ENCODE assay signal across 2 cellular contexts in the genomic region with DNA sequence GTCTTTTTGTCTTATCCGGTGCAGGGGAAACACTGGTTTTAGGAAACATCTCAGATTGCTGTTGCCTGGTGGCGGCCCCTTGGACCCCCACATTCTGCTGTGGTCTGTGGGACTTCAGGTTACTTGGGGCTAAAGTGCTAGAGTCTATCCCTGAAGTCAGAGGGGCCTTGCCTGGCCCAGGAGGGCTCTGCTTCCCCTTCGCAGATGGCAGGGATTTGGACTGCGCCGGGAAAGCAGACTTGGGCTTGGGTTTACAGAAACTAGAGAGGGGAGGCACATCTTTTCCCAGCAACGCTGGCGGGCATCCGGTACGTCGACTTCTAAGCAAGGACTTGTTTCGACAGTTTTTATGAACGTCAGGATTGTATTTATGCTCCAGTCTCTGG.
TF ChIP-seq lines count a peak whose summit lies in the region.

No MANE protein-coding gene starts in this region.

TF ChIP-seq in WTC11, 78 proteins besides CTCF, POLR2A, EP300 and RAD21:
- TF ChIP-seq TEAD4 (CRISPR knock-in tag; IDR thresholded peaks at IDR 0.05) = no peak
- TF ChIP-seq JAZF1 (CRISPR knock-in tag; IDR thresholded peaks at IDR 0.05) = no peak
- no peak for TF ChIP-seq SMAD4 (CRISPR knock-in tag; IDR thresholded peaks at IDR 0.05)
- TF ChIP-seq TCF7 (CRISPR knock-in tag; IDR thresholded peaks at IDR 0.05; ENCODE audit: low read depth) = no peak
- TF ChIP-seq, protein P1, sequence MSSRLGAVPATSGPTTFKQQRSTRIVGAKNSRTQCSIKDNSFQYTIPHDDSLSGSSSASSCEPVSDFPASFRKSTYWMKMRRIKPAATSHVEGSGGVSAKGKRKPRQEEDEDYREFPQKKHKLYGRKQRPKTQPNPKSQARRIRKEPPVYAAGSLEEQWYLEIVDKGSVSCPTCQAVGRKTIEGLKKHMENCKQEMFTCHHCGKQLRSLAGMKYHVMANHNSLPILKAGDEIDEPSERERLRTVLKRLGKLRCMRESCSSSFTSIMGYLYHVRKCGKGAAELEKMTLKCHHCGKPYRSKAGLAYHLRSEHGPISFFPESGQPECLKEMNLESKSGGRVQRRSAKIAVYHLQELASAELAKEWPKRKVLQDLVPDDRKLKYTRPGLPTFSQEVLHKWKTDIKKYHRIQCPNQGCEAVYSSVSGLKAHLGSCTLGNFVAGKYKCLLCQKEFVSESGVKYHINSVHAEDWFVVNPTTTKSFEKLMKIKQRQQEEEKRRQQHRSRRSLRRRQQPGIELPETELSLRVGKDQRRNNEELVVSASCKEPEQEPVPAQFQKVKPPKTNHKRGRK (CRISPR knock-in tag; IDR thresholded peaks at IDR 0.05; ENCODE audit: borderline replicate concordance) = no peak
- TF ChIP-seq ZNF138 (CRISPR knock-in tag; conservative IDR thresholded peaks at IDR 0.05) = no peak
- TF ChIP-seq GRHL2 (CRISPR knock-in tag; IDR thresholded peaks at IDR 0.05; ENCODE audit: insufficient replicate concordance, severe bottlenecking) = no peak
- TF ChIP-seq NR2C2 (CRISPR knock-in tag; IDR thresholded peaks at IDR 0.05) = no peak
- no peak for TF ChIP-seq ATF1 (CRISPR knock-in tag; IDR thresholded peaks at IDR 0.05)
- TF ChIP-seq TEAD1 (CRISPR knock-in tag; IDR thresholded peaks at IDR 0.05) = no peak
- TF ChIP-seq ZNF671 (CRISPR knock-in tag; IDR thresholded peaks at IDR 0.05) = no peak
- TF ChIP-seq, protein P2, sequence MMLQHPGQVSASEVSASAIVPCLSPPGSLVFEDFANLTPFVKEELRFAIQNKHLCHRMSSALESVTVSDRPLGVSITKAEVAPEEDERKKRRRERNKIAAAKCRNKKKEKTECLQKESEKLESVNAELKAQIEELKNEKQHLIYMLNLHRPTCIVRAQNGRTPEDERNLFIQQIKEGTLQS (CRISPR knock-in tag; conservative IDR thresholded peaks at IDR 0.05) = no peak
- TF ChIP-seq, protein P3, sequence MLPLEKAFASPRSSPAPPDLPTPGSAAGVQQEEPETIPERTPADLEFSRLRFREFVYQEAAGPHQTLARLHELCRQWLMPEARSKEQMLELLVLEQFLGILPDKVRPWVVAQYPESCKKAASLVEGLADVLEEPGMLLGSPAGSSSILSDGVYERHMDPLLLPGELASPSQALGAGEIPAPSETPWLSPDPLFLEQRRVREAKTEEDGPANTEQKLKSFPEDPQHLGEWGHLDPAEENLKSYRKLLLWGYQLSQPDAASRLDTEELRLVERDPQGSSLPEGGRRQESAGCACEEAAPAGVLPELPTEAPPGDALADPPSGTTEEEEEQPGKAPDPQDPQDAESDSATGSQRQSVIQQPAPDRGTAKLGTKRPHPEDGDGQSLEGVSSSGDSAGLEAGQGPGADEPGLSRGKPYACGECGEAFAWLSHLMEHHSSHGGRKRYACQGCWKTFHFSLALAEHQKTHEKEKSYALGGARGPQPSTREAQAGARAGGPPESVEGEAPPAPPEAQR (CRISPR knock-in tag; IDR thresholded peaks at IDR 0.05) = no peak
- TF ChIP-seq, protein P4, sequence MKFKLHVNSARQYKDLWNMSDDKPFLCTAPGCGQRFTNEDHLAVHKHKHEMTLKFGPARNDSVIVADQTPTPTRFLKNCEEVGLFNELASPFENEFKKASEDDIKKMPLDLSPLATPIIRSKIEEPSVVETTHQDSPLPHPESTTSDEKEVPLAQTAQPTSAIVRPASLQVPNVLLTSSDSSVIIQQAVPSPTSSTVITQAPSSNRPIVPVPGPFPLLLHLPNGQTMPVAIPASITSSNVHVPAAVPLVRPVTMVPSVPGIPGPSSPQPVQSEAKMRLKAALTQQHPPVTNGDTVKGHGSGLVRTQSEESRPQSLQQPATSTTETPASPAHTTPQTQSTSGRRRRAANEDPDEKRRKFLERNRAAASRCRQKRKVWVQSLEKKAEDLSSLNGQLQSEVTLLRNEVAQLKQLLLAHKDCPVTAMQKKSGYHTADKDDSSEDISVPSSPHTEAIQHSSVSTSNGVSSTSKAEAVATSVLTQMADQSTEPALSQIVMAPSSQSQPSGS (CRISPR knock-in tag; IDR thresholded peaks at IDR 0.05; ENCODE audit: borderline replicate concordance, low read depth) = no peak
- TF ChIP-seq, protein P5, sequence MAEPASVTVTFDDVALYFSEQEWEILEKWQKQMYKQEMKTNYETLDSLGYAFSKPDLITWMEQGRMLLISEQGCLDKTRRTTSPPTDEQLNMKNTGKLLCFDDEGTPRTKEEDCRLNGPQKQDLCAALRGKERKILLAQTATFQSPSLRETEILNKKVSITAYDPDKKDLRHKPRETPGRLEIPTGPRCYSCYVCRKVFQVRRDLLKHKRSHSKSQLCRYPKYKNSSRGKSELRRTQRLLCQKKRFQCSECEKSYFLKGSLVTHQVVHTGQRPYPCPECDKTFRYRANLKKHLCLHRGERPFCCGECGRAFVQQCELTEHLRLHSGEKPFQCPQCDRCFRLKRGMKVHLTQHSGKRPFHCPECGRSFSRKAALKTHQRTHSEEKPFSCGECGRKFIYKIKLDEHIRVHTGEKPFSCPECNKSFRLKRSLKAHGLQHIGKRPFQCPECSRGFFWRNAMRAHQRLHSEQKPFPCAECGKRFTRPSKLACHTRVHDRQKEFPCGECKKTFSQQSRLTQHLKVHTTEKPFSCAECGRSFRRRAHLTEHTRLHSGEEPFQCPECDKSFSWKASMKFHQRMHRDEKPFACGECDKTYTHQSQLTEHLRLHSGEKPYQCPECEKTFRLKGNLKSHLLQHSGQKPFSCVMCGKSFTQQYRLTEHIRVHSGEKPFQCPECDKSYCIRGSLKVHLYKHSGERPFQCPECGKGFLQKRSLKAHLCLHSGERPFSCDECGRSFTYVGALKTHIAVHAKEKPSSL (CRISPR knock-in tag; conservative IDR thresholded peaks at IDR 0.05) = no peak
- no peak for TF ChIP-seq ZNF263 (CRISPR knock-in tag; IDR thresholded peaks at IDR 0.05; ENCODE audit: low read depth)
- TF ChIP-seq, protein P6, sequence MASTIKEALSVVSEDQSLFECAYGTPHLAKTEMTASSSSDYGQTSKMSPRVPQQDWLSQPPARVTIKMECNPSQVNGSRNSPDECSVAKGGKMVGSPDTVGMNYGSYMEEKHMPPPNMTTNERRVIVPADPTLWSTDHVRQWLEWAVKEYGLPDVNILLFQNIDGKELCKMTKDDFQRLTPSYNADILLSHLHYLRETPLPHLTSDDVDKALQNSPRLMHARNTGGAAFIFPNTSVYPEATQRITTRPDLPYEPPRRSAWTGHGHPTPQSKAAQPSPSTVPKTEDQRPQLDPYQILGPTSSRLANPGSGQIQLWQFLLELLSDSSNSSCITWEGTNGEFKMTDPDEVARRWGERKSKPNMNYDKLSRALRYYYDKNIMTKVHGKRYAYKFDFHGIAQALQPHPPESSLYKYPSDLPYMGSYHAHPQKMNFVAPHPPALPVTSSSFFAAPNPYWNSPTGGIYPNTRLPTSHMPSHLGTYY (CRISPR knock-in tag; IDR thresholded peaks at IDR 0.05) = no peak
- TF ChIP-seq NFATC4 (CRISPR knock-in tag; IDR thresholded peaks at IDR 0.05) = no peak
- no peak for TF ChIP-seq SP1 (CRISPR knock-in tag; conservative IDR thresholded peaks at IDR 0.05)

TF ChIP-seq in HepG2, 621 proteins besides CTCF, POLR2A, EP300 and RAD21:
- TF ChIP-seq FOXC1 (CRISPR knock-in tag; IDR thresholded peaks at IDR 0.05; ENCODE audit: borderline replicate concordance) (0 out of 2 replicates have a peak, but pooled peaks have one; percentile 28), RBM22 (optimal IDR thresholded peaks at IDR 0.05; ENCODE audit: low read length) (peak; percentile 12), SOX5 (CRISPR knock-in tag; IDR thresholded peaks at IDR 0.05; ENCODE audit: borderline replicate concordance) (no peak)
